29 cellular contexts compared by ENCODE assay signal in the genomic region with DNA sequence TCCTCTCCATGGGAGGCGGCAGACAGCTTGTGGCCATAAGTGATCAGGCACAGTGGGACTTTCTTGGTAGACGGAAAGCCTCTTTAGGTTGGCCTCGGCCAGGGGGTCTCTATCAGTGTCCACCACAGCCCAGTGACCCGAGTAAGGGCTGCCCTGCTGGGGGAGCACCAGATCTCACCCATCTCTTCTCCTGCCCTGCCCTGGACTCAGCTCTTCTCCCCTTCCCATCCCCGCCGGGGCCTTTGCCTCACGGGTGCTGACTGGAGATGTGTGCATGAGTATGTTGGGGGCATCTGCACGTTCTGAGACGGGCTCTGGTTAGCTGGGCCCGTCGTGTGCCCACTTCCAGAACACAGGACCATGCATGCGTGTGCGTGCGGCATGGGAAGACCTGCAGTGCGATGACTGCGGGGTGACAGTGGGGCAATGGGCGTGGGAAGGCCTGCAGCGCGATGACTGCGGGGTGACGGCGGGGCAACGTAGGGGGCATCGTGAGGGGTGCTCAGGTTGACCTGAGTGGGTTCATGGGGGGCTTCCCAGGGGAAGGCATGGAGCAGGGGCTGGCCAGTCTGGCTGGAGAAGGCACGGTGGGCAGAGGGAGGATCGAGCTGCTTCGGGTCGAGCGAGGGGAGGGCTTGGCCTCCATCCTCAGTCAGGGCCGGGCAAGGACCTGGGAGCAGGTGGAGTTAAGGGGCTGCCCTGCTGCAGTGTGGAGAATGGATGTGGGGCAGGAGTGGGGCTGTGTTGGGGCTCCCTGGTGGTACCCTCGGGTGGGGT. TPM values are rescaled to one million over a fixed set of nuclear protein-coding genes. Genes with fewer than 3 reads are reported as not detected.
"Had no signal": no experiment of that assay in that cellular context is flagged by ENCODE, and none has a peak within 500 bp of the region (broad histone marks: within the 10 kb centered on the region; RNA-seq: fewer than 3 reads in every experiment).

No MANE protein-coding gene starts in this region.

- H3K36me3 ChIP-seq: neural progenitor cell had no signal

- H3K9me3 Mint-ChIP-seq: activated B cell treated with CpG ODN at 0.5 μM for 24 hours; activated naive CD4-positive, alpha-beta T cell treated with anti-CD3 and anti-CD28 coated beads for 36 hours; activated T-cell treated with anti-CD3 and anti-CD28 coated beads, Interleukin-2, amount 50 U/mL, for 4 hours; naive B cell; neural progenitor cell; T-helper 1 cell treated with Interleukin-12 subunit alpha and Interleukin-12 subunit beta and Interleukin-4 antibody, amounts not matched to agents 30 μg/mL and 1 μg/mL, for 36 hours; type B pancreatic cell had no signal

- H3K4me1 ChIP-seq: neural progenitor cell had no signal

- H3K27ac ChIP-seq: body of pancreas, cardiac muscle cell, neural progenitor cell, thoracic aorta had no signal

- H3K4me3 ChIP-seq: body of pancreas, cardiac muscle cell, lung, neural progenitor cell, thoracic aorta had no signal

- H3K27ac Mint-ChIP-seq: activated B cell treated with CpG ODN at 0.5 μM for 24 hours; activated CD4-positive, alpha-beta T cell treated with anti-CD3 and anti-CD28 coated beads for 36 hours; activated naive CD4-positive, alpha-beta T cell treated with anti-CD3 and anti-CD28 coated beads for 36 hours; neural progenitor cell; T-helper 1 cell treated with Interleukin-12 subunit alpha and Interleukin-12 subunit beta and Interleukin-4 antibody, amounts not matched to agents 30 μg/mL and 1 μg/mL, for 36 hours; type B pancreatic cell had no signal

- ATAC-seq: activated CD4-positive, alpha-beta T cell treated with anti-CD3 and anti-CD28 coated beads for 36 hours; activated T-cell treated with anti-CD3 and anti-CD28 coated beads, Interleukin-2, amount 50 U/mL, for 4 hours; body of pancreas; esophagus mucosa had no signal

- H3K27me3 Mint-ChIP-seq: activated B cell treated with CpG ODN at 0.5 μM for 24 hours; activated CD4-positive, alpha-beta T cell treated with anti-CD3 and anti-CD28 coated beads for 36 hours; naive B cell; type B pancreatic cell had no signal

- H3K9me3 ChIP-seq: body of pancreas, thoracic aorta had no signal

- H3K4me1 Mint-ChIP-seq: neural progenitor cell had no signal

- DNase-seq: activated B cell treated with CpG ODN at 0.5 μM for 24 hours; activated CD4-positive, alpha-beta T cell treated with anti-CD3 and anti-CD28 coated beads for 36 hours; activated CD4-positive, alpha-beta T cell treated with anti-CD3 and anti-CD28 coated beads, Interleukin-2, amount 50 U/mL, for 4 hours; activated CD8-positive, alpha-beta memory T cell treated with anti-CD3 and anti-CD28 coated beads for 24 hours; activated CD8-positive, alpha-beta memory T cell treated with anti-CD3 and anti-CD28 coated beads, Interleukin-2, amount 50 U/mL, for 4 hours; activated effector memory CD4-positive, alpha-beta T cell treated with Interleukin-2 at 50 U/mL for 16 hours; activated naive CD4-positive, alpha-beta T cell treated with anti-CD3 and anti-CD28 coated beads for 36 hours; activated T-cell treated with anti-CD3 and anti-CD28 coated beads, Interleukin-2, amount 50 U/mL, for 4 hours; anterior cingulate cortex; effector memory CD4-positive, alpha-beta T cell; foreskin melanocyte; glutamatergic neuron; hippocampal formation; naive B cell; stimulated activated CD4-positive, alpha-beta T cell treated with anti-CD3 and anti-CD28 coated beads, Interleukin-4, amount 100 ng/mL, for 1 hour; stimulated activated naive CD4-positive, alpha-beta T cell treated with Interleukin-2 at 50 U/mL for 16 hours had no signal

- H3K27me3 ChIP-seq: body of pancreas, cardiac muscle cell, neural progenitor cell had no signal

- H3K36me3 Mint-ChIP-seq: type B pancreatic cell had no signal

- H3K4me3 Mint-ChIP-seq: activated B cell treated with CpG ODN at 0.5 μM for 24 hours; activated CD4-positive, alpha-beta T cell treated with anti-CD3 and anti-CD28 coated beads for 36 hours; activated naive CD4-positive, alpha-beta T cell treated with anti-CD3 and anti-CD28 coated beads for 36 hours; activated T-cell treated with anti-CD3 and anti-CD28 coated beads, Interleukin-2, amount 50 U/mL, for 4 hours; naive B cell; neural progenitor cell; T-helper 1 cell treated with Interleukin-12 subunit alpha and Interleukin-12 subunit beta and Interleukin-4 antibody, amounts not matched to agents 30 μg/mL and 1 μg/mL, for 36 hours; type B pancreatic cell had no signal

RNA-seq across cellular contexts. Expression of a gene that starts 47.2 kb away (rescaled TPM):
- total RNA-seq: activated B cell treated with CpG ODN at 0.5 μM for 24 hours; activated CD4-positive, alpha-beta T cell treated with anti-CD3 and anti-CD28 coated beads for 36 hours; activated naive CD4-positive, alpha-beta T cell treated with anti-CD3 and anti-CD28 coated beads for 36 hours; activated T-cell treated with anti-CD3 and anti-CD28 coated beads, Interleukin-2, amount 50 U/mL, for 4 hours; body of pancreas; cardiac muscle cell; dermis microvascular lymphatic vessel endothelial cell; endothelial cell of umbilical vein; esophagus mucosa; lung; mesenteric fat pad; mucosa of gallbladder; osteocyte; thoracic aorta had no signal
- polyA plus RNA-seq: cardiac muscle cell, endothelial cell of umbilical vein, lung had no signal
